Comparison of ENCODE assay signal across 31 cellular contexts in the genomic region with DNA sequence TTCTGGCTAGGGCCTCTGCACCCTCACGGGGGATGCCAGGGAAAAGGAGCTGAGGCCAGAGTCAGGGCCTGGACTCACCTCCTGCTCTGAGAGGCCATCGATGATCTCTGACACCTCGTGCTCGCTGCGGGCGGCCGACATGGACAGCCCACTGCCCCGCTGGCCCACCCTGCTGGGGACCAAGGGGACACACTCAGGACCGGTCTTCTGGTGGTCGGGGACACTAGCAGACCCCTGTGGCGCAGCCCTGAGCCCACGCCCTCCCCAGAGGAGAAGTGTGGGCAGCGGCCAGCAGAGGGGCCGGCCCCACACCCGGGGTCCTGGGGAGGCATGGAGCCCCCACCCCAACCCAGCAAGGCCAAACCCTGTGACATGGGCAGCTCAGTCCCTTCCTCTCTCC.
DNase-seq lines count a peak whose midpoint lies in the region; ATAC-seq and TF ChIP-seq lines count a peak whose summit lies in the region.
"Had no signal": no experiment of that assay in that cellular context is flagged by ENCODE, and none has a peak within 500 bp of the region (broad histone marks: within the 10 kb centered on the region; RNA-seq: fewer than 3 reads in every experiment).

No MANE protein-coding gene starts in this region.

- no peak overlapping the region for H3K4me3 Mint-ChIP-seq in glutamatergic neuron (ENCODE audit: unreplicated experiment)
- H3K4me3 Mint-ChIP-seq: activated CD4-positive, alpha-beta memory T cell treated with anti-CD3 and anti-CD28 coated beads for 36 hours; activated naive CD8-positive, alpha-beta T cell treated with anti-CD3 and anti-CD28 coated beads, Interleukin-2, amount 50 U/mL, for 24 hours; activated T-cell treated with anti-CD3 and anti-CD28 coated beads, Interleukin-2, amount 50 U/mL, for 72 hours; CD8-positive, alpha-beta memory T cell; central memory CD8-positive, alpha-beta T cell; endodermal cell; naive B cell had no signal

- H3K27me3 ChIP-seq in left ventricle myocardium inferior (ENCODE audit: low read depth) (no peaks in the 10 kb centered on the region), rectal smooth muscle tissue (ENCODE audit: control insufficient read depth, insufficient read depth, low read length) (no peaks in the 10 kb centered on the region), uterus (no peaks in the 10 kb centered on the region)
- H3K27me3 ChIP-seq: right lobe of liver had no signal

- H3K36me3 ChIP-seq in left ventricle myocardium inferior (peaks cover 44% of the 10 kb centered on the region), rectal smooth muscle tissue (ENCODE audit: control insufficient read depth, insufficient read depth, low read length) (peaks cover 24% of the 10 kb centered on the region), uterus (no peaks in the 10 kb centered on the region)

- H3K4me1 ChIP-seq in left ventricle myocardium inferior (peaks cover 79% of the 10 kb centered on the region), rectal smooth muscle tissue (ENCODE audit: control insufficient read depth, insufficient read depth, low read length) (peaks cover 32% of the 10 kb centered on the region), uterus (peaks cover 13 to 34% of the 10 kb centered on the region in 2 donors)

- in situ Hi-C loops in ACHN (cut with HindIII; ENCODE audit: low pct_ligation_motif_present, low pct_unique_long_range_greater_than_20kb, low sequenced_read_pairs), result no loop called here

- no peaks in the 10 kb centered on the region for H3K36me3 Mint-ChIP-seq in glutamatergic neuron (ENCODE audit: unreplicated experiment)

- no peak for DNase-seq in left ventricle myocardium inferior
- no peak for DNase-seq in left cardiac atrium
- DNase-seq in glutamatergic neuron, result no peak
- DNase-seq in uterus, result no peak
- no peak for DNase-seq in ACHN
- DNase-seq: activated CD4-positive, alpha-beta memory T cell treated with anti-CD3 and anti-CD28 coated beads for 36 hours; activated CD4-positive, CD25-positive, alpha-beta regulatory T cell treated with anti-CD3 and anti-CD28 coated beads, Interleukin-2, amount 50 U/mL, for 72 hours; activated naive CD8-positive, alpha-beta T cell treated with anti-CD3 and anti-CD28 coated beads, Interleukin-2, amount 50 U/mL, for 24 hours; activated T-cell treated with anti-CD3 and anti-CD28 coated beads, Interleukin-2, amount 50 U/mL, for 72 hours; AML-193; CD8-positive, alpha-beta memory T cell; DMS 273 treated with DMSO at 0.1 percent for 48 hours; endodermal cell; H7; Kasumi-1; naive B cell; NCI-H1436; NCI-H2081; NCI-H2227 treated with DMSO at 0.1 percent for 48 hours; NCI-H526; OCI-M1; right lobe of liver; stimulated activated CD4-positive, alpha-beta T cell treated with anti-CD3 and anti-CD28 coated beads, Interleukin-15, amount 100 ng/mL, for 24 hours; T-helper 2 cell had no signal

- no peak for TF ChIP-seq CTCF in left ventricle myocardium inferior (IDR thresholded peaks at IDR 0.05; ENCODE audit: borderline replicate concordance)
- TF ChIP-seq CTCF in glutamatergic neuron (IDR thresholded peaks at IDR 0.05; ENCODE audit: partially characterized antibody, unreplicated experiment), result no peak
- TF ChIP-seq CTCF in uterus (IDR thresholded peaks at IDR 0.05), result no peak

- ATAC-seq in left cardiac atrium, result no peak
- no peak for ATAC-seq in GM21447 (IDR thresholded peaks at IDR 0.05; ENCODE audit: unreplicated experiment)
- ATAC-seq in HG02588 (IDR thresholded peaks at IDR 0.05; ENCODE audit: unreplicated experiment), result no peak
- ATAC-seq: activated naive CD8-positive, alpha-beta T cell treated with anti-CD3 and anti-CD28 coated beads, Interleukin-2, amount 50 U/mL, for 24 hours; activated T-cell treated with anti-CD3 and anti-CD28 coated beads, Interleukin-2, amount 50 U/mL, for 72 hours; esophagus mucosa; left lobe of liver; stimulated activated effector memory CD8-positive, alpha-beta T cell treated with anti-CD3 and anti-CD28 coated beads, Interleukin-12 subunit alpha, Interleukin-12 subunit beta, amount 100 ng/mL, for 72 hours had no signal

- peak overlapping the region; percentile 79 for H3K27ac ChIP-seq in left ventricle myocardium inferior (replicated peaks)
- H3K27ac ChIP-seq in rectal smooth muscle tissue (ENCODE audit: low read depth, low read length), result peak overlapping the region; percentile 80
- peak overlapping the region; percentile 73 to 87 for H3K27ac ChIP-seq in uterus

- intact Hi-C loops in left ventricle myocardium inferior (cut with micrococcal nuclease), result no loop called here
- intact Hi-C loops in left cardiac atrium (cut with DNase I), result loop anchor here in 1 of 2 donors (10.0 kb wide), 1 partner anchor 65 kb away; no protein-coding TSS in a partner anchor
- intact Hi-C loops in uterus (cut with DNase I; ENCODE audit: low total_unique reads), result no loop called here

- H3K9me3 Mint-ChIP-seq in glutamatergic neuron (ENCODE audit: unreplicated experiment), result peaks cover 21% of the 10 kb centered on the region
- H3K9me3 Mint-ChIP-seq: activated naive CD8-positive, alpha-beta T cell treated with anti-CD3 and anti-CD28 coated beads, Interleukin-2, amount 50 U/mL, for 24 hours; CD8-positive, alpha-beta memory T cell; central memory CD8-positive, alpha-beta T cell; endodermal cell; naive B cell; stimulated activated effector memory CD8-positive, alpha-beta T cell treated with anti-CD3 and anti-CD28 coated beads, Interleukin-12 subunit alpha, Interleukin-12 subunit beta, amount 100 ng/mL, for 72 hours had no signal

- H3K4me1 Mint-ChIP-seq in glutamatergic neuron (ENCODE audit: low read depth, unreplicated experiment), result peaks cover 50% of the 10 kb centered on the region

- H3K27me3 Mint-ChIP-seq in glutamatergic neuron (ENCODE audit: unreplicated experiment), result peaks cover 29% of the 10 kb centered on the region
- H3K27me3 Mint-ChIP-seq: activated CD4-positive, alpha-beta memory T cell treated with anti-CD3 and anti-CD28 coated beads for 36 hours; activated naive CD8-positive, alpha-beta T cell treated with anti-CD3 and anti-CD28 coated beads, Interleukin-2, amount 50 U/mL, for 24 hours; CD8-positive, alpha-beta memory T cell; central memory CD8-positive, alpha-beta T cell; naive B cell had no signal

- H3K9ac ChIP-seq in rectal smooth muscle tissue (ENCODE audit: low read length), result no peak overlapping the region

- H3K27ac Mint-ChIP-seq in glutamatergic neuron (ENCODE audit: unreplicated experiment), result peak overlapping the region; percentile 28
- H3K27ac Mint-ChIP-seq: activated CD4-positive, alpha-beta memory T cell treated with anti-CD3 and anti-CD28 coated beads for 36 hours; activated naive CD8-positive, alpha-beta T cell treated with anti-CD3 and anti-CD28 coated beads, Interleukin-2, amount 50 U/mL, for 24 hours; activated T-cell treated with anti-CD3 and anti-CD28 coated beads, Interleukin-2, amount 50 U/mL, for 72 hours; endodermal cell; naive B cell had no signal

- H3K4me3 ChIP-seq in left ventricle myocardium inferior, result no peak overlapping the region
- H3K4me3 ChIP-seq in rectal smooth muscle tissue (ENCODE audit: low read length), result no peak overlapping the region
- no peak overlapping the region for H3K4me3 ChIP-seq in uterus
- H3K4me3 ChIP-seq: right lobe of liver had no signal

- H3K9me3 ChIP-seq in left ventricle myocardium inferior (replicated peaks), result no peaks in the 10 kb centered on the region
- H3K9me3 ChIP-seq in uterus, result no peaks in the 10 kb centered on the region
- H3K9me3 ChIP-seq: right lobe of liver had no signal

- no peak for TF ChIP-seq POLR2A in uterus (IDR thresholded peaks at IDR 0.05)
